8 cellular contexts compared by ENCODE assay signal in genomic region chr17:77109159-77110005, GRCh38. TPM values are rescaled to one million over a fixed set of nuclear protein-coding genes. Genes with fewer than 3 reads are reported as not detected.
DNase-seq lines count a peak whose midpoint lies in the region; ATAC-seq lines count a peak whose summit lies in the region.

No MANE protein-coding gene starts in this region.

- peak overlapping the region; percentile 83 for H3K27ac Mint-ChIP-seq in activated CD4-positive, alpha-beta T cell treated with anti-CD3 and anti-CD28 coated beads, Interleukin-2, amount 10 ng/mL, durations not matched to agents 7 days and 5 days
- peak overlapping the region; percentile 45 for H3K27ac Mint-ChIP-seq in memory B cell

- no peaks in the 10 kb centered on the region for H3K9me3 Mint-ChIP-seq in activated CD4-positive, alpha-beta T cell treated with anti-CD3 and anti-CD28 coated beads, Interleukin-2, amount 10 ng/mL, durations not matched to agents 7 days and 5 days
- H3K9me3 Mint-ChIP-seq in memory B cell = no peaks in the 10 kb centered on the region

- H3K4me3 Mint-ChIP-seq in activated CD4-positive, alpha-beta T cell treated with anti-CD3 and anti-CD28 coated beads, Interleukin-2, amount 10 ng/mL, durations not matched to agents 7 days and 5 days = no peak overlapping the region
- H3K4me3 Mint-ChIP-seq in memory B cell = peak overlapping the region; percentile 46

- peaks cover 27% of the 10 kb centered on the region for H3K4me1 Mint-ChIP-seq in activated CD4-positive, alpha-beta T cell treated with anti-CD3 and anti-CD28 coated beads, Interleukin-2, amount 10 ng/mL, durations not matched to agents 7 days and 5 days
- peaks cover 26% of the 10 kb centered on the region for H3K4me1 Mint-ChIP-seq in memory B cell

- POLR2A ChIA-PET in activated CD4-positive, alpha-beta T cell treated with anti-CD3 and anti-CD28 coated beads, Interleukin-2, amount 10 ng/mL, durations not matched to agents 7 days and 5 days (lab: Charles Lee) = interaction anchor here (0.7 kb wide), 1 partner anchor 372 kb away, joined by 3 read pairs; no protein-coding TSS in a partner anchor

- H3K27ac ChIP-seq in adipose tissue (ENCODE audit: low read depth, low read length) (peak overlapping the region; percentile 42), temporal lobe (ENCODE audit: low read depth, low read length) (peak overlapping the region; percentile 83)

- DNase-seq in activated CD4-positive, alpha-beta T cell treated with anti-CD3 and anti-CD28 coated beads, Interleukin-2, amount 10 ng/mL, durations not matched to agents 7 days and 5 days = no peak
- DNase-seq in activated CD4-positive, alpha-beta T cell treated with anti-CD3 and anti-CD28 coated beads for 1 hour = no peak
- DNase-seq in memory B cell (ENCODE audit: low spot score in 2 of 2) = no peak
- DNase-seq in NCI-H524 treated with DMSO at 0.1 percent for 48 hours (lab: John Stamatoyannopoulos, UW) = no peak

- whole genome bisulfite sequencing in adipose tissue, 3 donors = 47 to 79% (median 50%) methylated on average over 9 of the region's 9 CpGs

- no peaks in the 10 kb centered on the region for H3K27me3 Mint-ChIP-seq in activated CD4-positive, alpha-beta T cell treated with anti-CD3 and anti-CD28 coated beads, Interleukin-2, amount 10 ng/mL, durations not matched to agents 7 days and 5 days
- H3K27me3 Mint-ChIP-seq in memory B cell = no peaks in the 10 kb centered on the region

- H3K36me3 Mint-ChIP-seq in activated CD4-positive, alpha-beta T cell treated with anti-CD3 and anti-CD28 coated beads, Interleukin-2, amount 10 ng/mL, durations not matched to agents 7 days and 5 days (ENCODE audit: low read depth) = peaks cover 6% of the 10 kb centered on the region
- H3K36me3 Mint-ChIP-seq in memory B cell = no peaks in the 10 kb centered on the region

- CTCF ChIA-PET in activated CD4-positive, alpha-beta T cell treated with anti-CD3 and anti-CD28 coated beads, Interleukin-2, amount 10 ng/mL, durations not matched to agents 7 days and 5 days (lab: Charles Lee) = interaction anchor here (0.5 to 0.8 kb wide), 2 partner anchors 12 to 17 kb away, joined by 3 read pairs; no protein-coding TSS in a partner anchor

- ATAC-seq in memory B cell (ENCODE audit: low read depth) (no peak), GM21786 (IDR thresholded peaks at IDR 0.05; ENCODE audit: unreplicated experiment) (no peak), GM21576 (IDR thresholded peaks at IDR 0.05; ENCODE audit: unreplicated experiment) (no peak)

RNA-seq across cellular contexts. Expression of gene SEC14L1, which starts 31.4 kb away (rescaled TPM):
- 10 to 100 TPM; 56.6 to 57.4 TPM for total RNA-seq in activated CD4-positive, alpha-beta T cell treated with anti-CD3 and anti-CD28 coated beads, Interleukin-2, amount 10 ng/mL, durations not matched to agents 7 days and 5 days
- polyA plus RNA-seq in adipose tissue = 10 to 100 TPM; 19.2 to 64.2 (median 58.4) TPM
- total RNA-seq in temporal lobe = 80.4 TPM
